In the genomic region with DNA sequence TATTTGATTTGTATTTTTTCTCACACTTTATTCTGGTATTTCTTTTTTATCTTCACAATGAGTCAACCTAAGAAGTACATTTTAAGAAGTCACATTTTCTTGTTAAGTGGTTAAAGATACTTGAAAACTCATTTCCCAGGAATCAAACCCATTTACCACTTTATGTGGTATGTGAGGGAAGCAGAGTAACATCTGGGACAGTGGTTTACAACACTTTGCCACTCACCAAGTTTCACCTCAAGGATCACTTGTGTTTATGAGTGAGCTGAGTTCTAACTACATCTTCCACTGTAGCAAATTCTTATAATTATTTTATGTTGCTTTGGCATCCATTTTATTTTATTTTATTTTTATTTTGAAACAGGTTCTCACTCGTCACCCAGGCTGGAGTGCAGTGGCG, we compare ENCODE assay signal across 20 cellular contexts. TPM values are rescaled to one million over a fixed set of nuclear protein-coding genes. Genes with fewer than 3 reads are reported as not detected.
DNase-seq lines count a peak whose midpoint lies in the region; ATAC-seq lines count a peak whose summit lies in the region.
"Had no signal": no experiment of that assay in that cellular context is flagged by ENCODE, and none has a peak within 500 bp of the region (broad histone marks: within the 10 kb centered on the region; RNA-seq: fewer than 3 reads in every experiment).

No MANE protein-coding gene starts in this region.

- no peaks in the 10 kb centered on the region for H3K36me3 Mint-ChIP-seq in activated CD8-positive, alpha-beta memory T cell treated with anti-CD3 and anti-CD28 coated beads, Interleukin-2, amount 10 ng/mL, durations not matched to agents 7 days and 5 days
- peaks cover 8% of the 10 kb centered on the region for H3K36me3 Mint-ChIP-seq in activated naive CD8-positive, alpha-beta T cell treated with anti-CD3 and anti-CD28 coated beads, Interleukin-2, amount 10 ng/mL, durations not matched to agents 7 days and 5 days
- H3K36me3 Mint-ChIP-seq in activated naive CD8-positive, alpha-beta T cell treated with anti-CD3 and anti-CD28 coated beads for 36 hours: no peaks in the 10 kb centered on the region
- no peaks in the 10 kb centered on the region for H3K36me3 Mint-ChIP-seq in activated T-helper 17 cell treated with anti-CD3 and anti-CD28 coated beads, Interleukin-2, amount 50 U/mL, for 72 hours (ENCODE audit: low read depth)
- H3K36me3 Mint-ChIP-seq: CD4-positive, alpha-beta memory T cell had no signal

- CTCF ChIA-PET in activated CD8-positive, alpha-beta memory T cell treated with anti-CD3 and anti-CD28 coated beads, Interleukin-2, amount 10 ng/mL, durations not matched to agents 7 days and 5 days (lab: Charles Lee): no interaction called here

- H3K4me1 Mint-ChIP-seq in activated CD8-positive, alpha-beta memory T cell treated with anti-CD3 and anti-CD28 coated beads, Interleukin-2, amount 10 ng/mL, durations not matched to agents 7 days and 5 days: peaks cover 23% of the 10 kb centered on the region
- H3K4me1 Mint-ChIP-seq in activated naive CD8-positive, alpha-beta T cell treated with anti-CD3 and anti-CD28 coated beads, Interleukin-2, amount 10 ng/mL, durations not matched to agents 7 days and 5 days: peaks cover 51% of the 10 kb centered on the region
- H3K4me1 Mint-ChIP-seq in activated naive CD8-positive, alpha-beta T cell treated with anti-CD3 and anti-CD28 coated beads for 36 hours: peaks cover 26% of the 10 kb centered on the region
- peaks cover 6% of the 10 kb centered on the region for H3K4me1 Mint-ChIP-seq in activated T-helper 17 cell treated with anti-CD3 and anti-CD28 coated beads, Interleukin-2, amount 50 U/mL, for 72 hours
- H3K4me1 Mint-ChIP-seq in stimulated activated naive CD8-positive, alpha-beta T cell treated with anti-CD3 and anti-CD28 coated beads, Interleukin-15, amount 100 ng/mL, for 72 hours: peaks cover 21% of the 10 kb centered on the region

- POLR2A ChIA-PET in activated naive CD8-positive, alpha-beta T cell treated with anti-CD3 and anti-CD28 coated beads, Interleukin-2, amount 10 ng/mL, durations not matched to agents 7 days and 5 days (lab: Charles Lee): interaction anchor here (0.9 to 1.0 kb wide), 2 partner anchors 25 to 54 kb away, joined by 3 to 5 read pairs; a partner anchor contains a TSS

- ATAC-seq in activated CD8-positive, alpha-beta memory T cell treated with anti-CD3 and anti-CD28 coated beads, Interleukin-2, amount 10 ng/mL, durations not matched to agents 7 days and 5 days: peak; percentile 16
- peak; percentile 79 for ATAC-seq in activated naive CD8-positive, alpha-beta T cell treated with anti-CD3 and anti-CD28 coated beads, Interleukin-2, amount 10 ng/mL, durations not matched to agents 7 days and 5 days (ENCODE audit: low read depth)
- peak; percentile 58 for ATAC-seq in activated T-helper 17 cell treated with anti-CD3 and anti-CD28 coated beads, Interleukin-2, amount 50 U/mL, for 72 hours (replicated peaks)
- peak; percentile 80 for ATAC-seq in stimulated activated naive CD8-positive, alpha-beta T cell treated with anti-CD3 and anti-CD28 coated beads, Interleukin-15, amount 100 ng/mL, for 72 hours
- ATAC-seq in HG02623 (IDR thresholded peaks at IDR 0.05; ENCODE audit: unreplicated experiment) (no peak), HG03045 (IDR thresholded peaks at IDR 0.05; ENCODE audit: unreplicated experiment) (no peak)

- H3K9me3 Mint-ChIP-seq in activated CD8-positive, alpha-beta memory T cell treated with anti-CD3 and anti-CD28 coated beads, Interleukin-2, amount 10 ng/mL, durations not matched to agents 7 days and 5 days (ENCODE audit: low read depth): no peaks in the 10 kb centered on the region
- H3K9me3 Mint-ChIP-seq in activated naive CD8-positive, alpha-beta T cell treated with anti-CD3 and anti-CD28 coated beads, Interleukin-2, amount 10 ng/mL, durations not matched to agents 7 days and 5 days: peaks cover 5% of the 10 kb centered on the region
- H3K9me3 Mint-ChIP-seq in activated naive CD8-positive, alpha-beta T cell treated with anti-CD3 and anti-CD28 coated beads for 36 hours: no peaks in the 10 kb centered on the region
- H3K9me3 Mint-ChIP-seq in activated T-helper 17 cell treated with anti-CD3 and anti-CD28 coated beads, Interleukin-2, amount 50 U/mL, for 72 hours: no peaks in the 10 kb centered on the region
- no peaks in the 10 kb centered on the region for H3K9me3 Mint-ChIP-seq in stimulated activated naive CD8-positive, alpha-beta T cell treated with anti-CD3 and anti-CD28 coated beads, Interleukin-15, amount 100 ng/mL, for 72 hours
- H3K9me3 Mint-ChIP-seq: HFFc6 had no signal

- H3K4me3 Mint-ChIP-seq in activated CD8-positive, alpha-beta memory T cell treated with anti-CD3 and anti-CD28 coated beads, Interleukin-2, amount 10 ng/mL, durations not matched to agents 7 days and 5 days: no peak overlapping the region
- no peak overlapping the region for H3K4me3 Mint-ChIP-seq in activated naive CD8-positive, alpha-beta T cell treated with anti-CD3 and anti-CD28 coated beads, Interleukin-2, amount 10 ng/mL, durations not matched to agents 7 days and 5 days
- H3K4me3 Mint-ChIP-seq in activated naive CD8-positive, alpha-beta T cell treated with anti-CD3 and anti-CD28 coated beads for 36 hours: no peak overlapping the region
- H3K4me3 Mint-ChIP-seq in activated T-helper 17 cell treated with anti-CD3 and anti-CD28 coated beads, Interleukin-2, amount 50 U/mL, for 72 hours: no peak overlapping the region
- H3K4me3 Mint-ChIP-seq in stimulated activated naive CD8-positive, alpha-beta T cell treated with anti-CD3 and anti-CD28 coated beads, Interleukin-15, amount 100 ng/mL, for 72 hours: no peak overlapping the region
- H3K4me3 Mint-ChIP-seq: CD4-positive, alpha-beta memory T cell; HFFc6 had no signal

- peaks cover 21% of the 10 kb centered on the region for H3K27me3 Mint-ChIP-seq in activated CD8-positive, alpha-beta memory T cell treated with anti-CD3 and anti-CD28 coated beads, Interleukin-2, amount 10 ng/mL, durations not matched to agents 7 days and 5 days
- peaks cover 5% of the 10 kb centered on the region for H3K27me3 Mint-ChIP-seq in activated naive CD8-positive, alpha-beta T cell treated with anti-CD3 and anti-CD28 coated beads, Interleukin-2, amount 10 ng/mL, durations not matched to agents 7 days and 5 days
- H3K27me3 Mint-ChIP-seq in activated naive CD8-positive, alpha-beta T cell treated with anti-CD3 and anti-CD28 coated beads for 36 hours: peaks cover 6% of the 10 kb centered on the region
- H3K27me3 Mint-ChIP-seq in activated T-helper 17 cell treated with anti-CD3 and anti-CD28 coated beads, Interleukin-2, amount 50 U/mL, for 72 hours: peaks cover 3% of the 10 kb centered on the region
- no peaks in the 10 kb centered on the region for H3K27me3 Mint-ChIP-seq in stimulated activated naive CD8-positive, alpha-beta T cell treated with anti-CD3 and anti-CD28 coated beads, Interleukin-15, amount 100 ng/mL, for 72 hours

- no peak overlapping the region for H3K27ac Mint-ChIP-seq in activated CD8-positive, alpha-beta memory T cell treated with anti-CD3 and anti-CD28 coated beads, Interleukin-2, amount 10 ng/mL, durations not matched to agents 7 days and 5 days
- no peak overlapping the region for H3K27ac Mint-ChIP-seq in activated naive CD8-positive, alpha-beta T cell treated with anti-CD3 and anti-CD28 coated beads, Interleukin-2, amount 10 ng/mL, durations not matched to agents 7 days and 5 days
- H3K27ac Mint-ChIP-seq in activated naive CD8-positive, alpha-beta T cell treated with anti-CD3 and anti-CD28 coated beads for 36 hours: no peak overlapping the region
- H3K27ac Mint-ChIP-seq in activated T-helper 17 cell treated with anti-CD3 and anti-CD28 coated beads, Interleukin-2, amount 50 U/mL, for 72 hours: no peak overlapping the region
- H3K27ac Mint-ChIP-seq in stimulated activated naive CD8-positive, alpha-beta T cell treated with anti-CD3 and anti-CD28 coated beads, Interleukin-15, amount 100 ng/mL, for 72 hours: no peak overlapping the region
- H3K27ac Mint-ChIP-seq: CD4-positive, alpha-beta memory T cell; HFFc6 had no signal

- DNase-seq in activated CD8-positive, alpha-beta memory T cell treated with anti-CD3 and anti-CD28 coated beads, Interleukin-2, amount 10 ng/mL, durations not matched to agents 7 days and 5 days: no peak
- no peak for DNase-seq in activated CD8-positive, alpha-beta memory T cell treated with anti-CD3 and anti-CD28 coated beads, Interleukin-2, amount 50 U/mL, for 48 hours
- no peak for DNase-seq in activated naive CD8-positive, alpha-beta T cell treated with anti-CD3 and anti-CD28 coated beads, Interleukin-2, amount 10 ng/mL, durations not matched to agents 7 days and 5 days
- no peak for DNase-seq in activated naive CD8-positive, alpha-beta T cell treated with anti-CD3 and anti-CD28 coated beads for 36 hours
- no peak for DNase-seq in stimulated activated naive CD8-positive, alpha-beta T cell treated with anti-CD3 and anti-CD28 coated beads, Interleukin-15, amount 100 ng/mL, for 72 hours
- DNase-seq: C1 segment of cervical spinal cord; Calu3; CD4-positive, alpha-beta memory T cell; COR-L47; DMS53; DMS79 treated with DMSO at 0.1 percent for 48 hours; GF-D8; GOT3; HFFc6 had no signal

RNA-seq across cellular contexts. Expression of a gene that starts 53.8 kb away (rescaled TPM):
- not detected for total RNA-seq in activated CD8-positive, alpha-beta memory T cell treated with anti-CD3 and anti-CD28 coated beads, Interleukin-2, amount 10 ng/mL, durations not matched to agents 7 days and 5 days
- total RNA-seq in activated naive CD8-positive, alpha-beta T cell treated with anti-CD3 and anti-CD28 coated beads, Interleukin-2, amount 10 ng/mL, durations not matched to agents 7 days and 5 days: 1 to 10 TPM; 1.9 to 2.4 TPM
- under 1 TPM in 1 of 2 experiments, not detected in 1; 0.10 TPM for total RNA-seq in activated naive CD8-positive, alpha-beta T cell treated with anti-CD3 and anti-CD28 coated beads for 36 hours
- under 1 TPM; 0.24 to 0.52 TPM for total RNA-seq in activated T-helper 17 cell treated with anti-CD3 and anti-CD28 coated beads, Interleukin-2, amount 50 U/mL, for 72 hours
- total RNA-seq: A172, A673, G401, HFFc6 had no signal

Comparison
In these comparisons a context has a peak if more than half of its experiments do, and no peak if none do; other contexts are left out.
1. ATAC-seq: peak in activated CD8-positive, alpha-beta memory T cell treated with anti-CD3 and anti-CD28 coated beads, Interleukin-2, amount 10 ng/mL, durations not matched to agents 7 days and 5 days (single experiment), activated naive CD8-positive, alpha-beta T cell treated with anti-CD3 and anti-CD28 coated beads, Interleukin-2, amount 10 ng/mL, durations not matched to agents 7 days and 5 days (single experiment), activated T-helper 17 cell treated with anti-CD3 and anti-CD28 coated beads, Interleukin-2, amount 50 U/mL, for 72 hours (single experiment) and stimulated activated naive CD8-positive, alpha-beta T cell treated with anti-CD3 and anti-CD28 coated beads, Interleukin-15, amount 100 ng/mL, for 72 hours (single experiment); none in HG02623 (single experiment) and HG03045 (single experiment).